ENCODE assay signal across 8 cellular contexts in the genomic region with DNA sequence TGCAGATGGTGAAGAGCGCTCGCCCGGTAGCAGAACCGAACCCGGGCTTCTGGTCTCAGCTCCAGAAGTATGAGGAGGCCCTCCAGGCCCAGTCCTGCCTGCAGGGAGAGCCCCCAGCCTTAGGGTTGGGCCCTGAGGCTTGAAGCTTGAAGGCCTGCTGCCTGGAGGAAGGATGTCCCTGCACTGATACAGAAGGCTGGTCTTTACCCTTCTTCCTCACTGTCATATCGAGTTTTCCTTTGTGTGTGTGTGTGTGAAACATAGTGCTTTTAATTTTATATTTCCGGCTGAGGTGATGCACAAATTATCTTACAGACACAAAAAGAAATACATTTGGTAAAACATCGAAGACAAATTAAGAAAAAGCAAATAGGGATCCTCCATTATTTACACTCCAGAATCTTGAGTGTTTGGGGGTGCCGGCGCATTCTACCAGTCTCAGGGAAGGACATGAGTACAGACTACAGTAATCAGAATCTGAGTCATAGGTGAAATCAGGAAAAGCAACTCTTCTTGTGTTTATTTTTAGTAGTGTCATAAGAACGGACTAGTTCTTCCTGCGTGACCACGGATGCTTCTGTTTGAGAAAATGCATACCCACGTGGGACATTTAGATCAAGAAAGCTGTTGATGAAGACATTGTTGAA.
DNase-seq lines count a peak whose midpoint lies in the region; ATAC-seq and TF ChIP-seq lines count a peak whose summit lies in the region.

No MANE protein-coding gene starts in this region.

- H3K9me3 ChIP-seq in Loucy (ENCODE audit: insufficient read depth, low read depth, low read length) = no peaks in the 10 kb centered on the region
- no peaks in the 10 kb centered on the region for H3K9me3 ChIP-seq in iPS-18a (ENCODE audit: control insufficient read depth, low read depth, low read length)

- no peaks in the 10 kb centered on the region for H3K9me3 Mint-ChIP-seq in activated naive CD8-positive, alpha-beta T cell treated with anti-CD3 and anti-CD28 coated beads, Interleukin-2, amount 50 U/mL, for 24 hours
- no peaks in the 10 kb centered on the region for H3K9me3 Mint-ChIP-seq in stimulated activated effector memory CD8-positive, alpha-beta T cell treated with anti-CD3 and anti-CD28 coated beads, Interleukin-12 subunit alpha, Interleukin-12 subunit beta, amount 100 ng/mL, for 72 hours

- no peaks in the 10 kb centered on the region for H3K27me3 Mint-ChIP-seq in activated naive CD8-positive, alpha-beta T cell treated with anti-CD3 and anti-CD28 coated beads, Interleukin-2, amount 50 U/mL, for 24 hours

- peak; percentile 24 for DNase-seq in stimulated activated CD4-positive, alpha-beta T cell treated with anti-CD3 and anti-CD28 coated beads, Interleukin-4, amount 100 ng/mL, for 24 hours
- no peak for DNase-seq in stimulated activated CD4-positive, alpha-beta T cell treated with anti-CD3 and anti-CD28 coated beads, Interleukin-4, amount 100 ng/mL, for 1 hour
- DNase-seq in activated naive CD8-positive, alpha-beta T cell treated with anti-CD3 and anti-CD28 coated beads, Interleukin-2, amount 50 U/mL, for 24 hours = no peak
- DNase-seq in stimulated activated effector memory CD8-positive, alpha-beta T cell treated with anti-CD3 and anti-CD28 coated beads, Interleukin-12 subunit alpha, Interleukin-12 subunit beta, amount 100 ng/mL, for 72 hours (ENCODE audit: low spot score in 2 of 2) = peak in 1 of 2 donors; percentile 53

- no peak for ATAC-seq in activated naive CD8-positive, alpha-beta T cell treated with anti-CD3 and anti-CD28 coated beads, Interleukin-2, amount 50 U/mL, for 24 hours
- ATAC-seq in stimulated activated effector memory CD8-positive, alpha-beta T cell treated with anti-CD3 and anti-CD28 coated beads, Interleukin-12 subunit alpha, Interleukin-12 subunit beta, amount 100 ng/mL, for 72 hours = no peak
- ATAC-seq in GM18519 (IDR thresholded peaks at IDR 0.05; ENCODE audit: low FRiP score, unreplicated experiment) (no peak), HG03135 (IDR thresholded peaks at IDR 0.05; ENCODE audit: unreplicated experiment) (no peak)

- no peaks in the 10 kb centered on the region for H3F3A ChIP-seq in Loucy (ENCODE audit: low read depth)

- H3K9me2 ChIP-seq in Loucy (replicated peaks; ENCODE audit: low read depth, low read length) = no peaks in the 10 kb centered on the region

- peak overlapping the region; percentile 86 for H3K4me3 Mint-ChIP-seq in activated naive CD8-positive, alpha-beta T cell treated with anti-CD3 and anti-CD28 coated beads, Interleukin-2, amount 50 U/mL, for 24 hours
- H3K4me3 Mint-ChIP-seq in stimulated activated effector memory CD8-positive, alpha-beta T cell treated with anti-CD3 and anti-CD28 coated beads, Interleukin-12 subunit alpha, Interleukin-12 subunit beta, amount 100 ng/mL, for 72 hours = peak overlapping the region; percentile 95

- peaks cover 78% of the 10 kb centered on the region for H3K4me1 Mint-ChIP-seq in activated naive CD8-positive, alpha-beta T cell treated with anti-CD3 and anti-CD28 coated beads, Interleukin-2, amount 50 U/mL, for 24 hours
- peaks cover 78% of the 10 kb centered on the region for H3K4me1 Mint-ChIP-seq in stimulated activated effector memory CD8-positive, alpha-beta T cell treated with anti-CD3 and anti-CD28 coated beads, Interleukin-12 subunit alpha, Interleukin-12 subunit beta, amount 100 ng/mL, for 72 hours

- no peak overlapping the region for H3K27ac ChIP-seq in iPS-18a (ENCODE audit: low read length)

- peaks cover 68% of the 10 kb centered on the region for H3K79me2 ChIP-seq in Loucy (ENCODE audit: insufficient read depth, low read length)

- H3K4me3 ChIP-seq in Loucy (ENCODE audit: low read length, poor library complexity, severe bottlenecking) (peak overlapping the region; percentile 87), iPS-18a (ENCODE audit: low read length) (peak overlapping the region; percentile 70)

- H3K27me3 ChIP-seq in Loucy (ENCODE audit: insufficient read depth, low read length, poor library complexity, severe bottlenecking) = no peaks in the 10 kb centered on the region
- H3K27me3 ChIP-seq in iPS-18a (ENCODE audit: control insufficient read depth, insufficient read depth, low read length) = peaks cover 34% of the 10 kb centered on the region

- H3K36me3 ChIP-seq in Loucy (ENCODE audit: insufficient read depth, low read length) = peaks cover 4% of the 10 kb centered on the region; the same call in 1 of the 2 replicates
- H3K36me3 ChIP-seq in iPS-18a (ENCODE audit: control insufficient read depth, low read depth, low read length) = no peaks in the 10 kb centered on the region

- peak overlapping the region; percentile 86 for H3K27ac Mint-ChIP-seq in activated naive CD8-positive, alpha-beta T cell treated with anti-CD3 and anti-CD28 coated beads, Interleukin-2, amount 50 U/mL, for 24 hours
- peak overlapping the region; percentile 90 for H3K27ac Mint-ChIP-seq in stimulated activated effector memory CD8-positive, alpha-beta T cell treated with anti-CD3 and anti-CD28 coated beads, Interleukin-12 subunit alpha, Interleukin-12 subunit beta, amount 100 ng/mL, for 72 hours

- TF ChIP-seq CTCF in Loucy (conservative IDR thresholded peaks at IDR 0.05; ENCODE audit: low read length) = no peak

- H3K4me2 ChIP-seq in Loucy (ENCODE audit: low read depth, low read length, poor library complexity, severe bottlenecking) = peak overlapping the region; percentile 85

- H4K20me1 ChIP-seq in Loucy (ENCODE audit: insufficient read depth, low read length, poor library complexity, severe bottlenecking) = peaks cover 25% of the 10 kb centered on the region

- H3K9ac ChIP-seq in Loucy (ENCODE audit: low read depth, low read length, poor library complexity, severe bottlenecking) (peak overlapping the region; percentile 98), iPS-18a (ENCODE audit: low read length) (peak overlapping the region; percentile 26)

- H2AFZ ChIP-seq in Loucy (ENCODE audit: low read length) = no peak overlapping the region

- peaks cover 46% of the 10 kb centered on the region for H3K36me3 Mint-ChIP-seq in activated naive CD8-positive, alpha-beta T cell treated with anti-CD3 and anti-CD28 coated beads, Interleukin-2, amount 50 U/mL, for 24 hours (ENCODE audit: low read depth)
- peaks cover 81% of the 10 kb centered on the region for H3K36me3 Mint-ChIP-seq in stimulated activated effector memory CD8-positive, alpha-beta T cell treated with anti-CD3 and anti-CD28 coated beads, Interleukin-12 subunit alpha, Interleukin-12 subunit beta, amount 100 ng/mL, for 72 hours

- H3K4me1 ChIP-seq in Loucy (ENCODE audit: insufficient read depth, low read length, poor library complexity, severe bottlenecking) = peaks cover 47% of the 10 kb centered on the region
- peaks cover 8% of the 10 kb centered on the region for H3K4me1 ChIP-seq in iPS-18a (ENCODE audit: control insufficient read depth, low read depth, low read length)
